Comparison of ENCODE assay signal across 3 cellular contexts in the genomic region with DNA sequence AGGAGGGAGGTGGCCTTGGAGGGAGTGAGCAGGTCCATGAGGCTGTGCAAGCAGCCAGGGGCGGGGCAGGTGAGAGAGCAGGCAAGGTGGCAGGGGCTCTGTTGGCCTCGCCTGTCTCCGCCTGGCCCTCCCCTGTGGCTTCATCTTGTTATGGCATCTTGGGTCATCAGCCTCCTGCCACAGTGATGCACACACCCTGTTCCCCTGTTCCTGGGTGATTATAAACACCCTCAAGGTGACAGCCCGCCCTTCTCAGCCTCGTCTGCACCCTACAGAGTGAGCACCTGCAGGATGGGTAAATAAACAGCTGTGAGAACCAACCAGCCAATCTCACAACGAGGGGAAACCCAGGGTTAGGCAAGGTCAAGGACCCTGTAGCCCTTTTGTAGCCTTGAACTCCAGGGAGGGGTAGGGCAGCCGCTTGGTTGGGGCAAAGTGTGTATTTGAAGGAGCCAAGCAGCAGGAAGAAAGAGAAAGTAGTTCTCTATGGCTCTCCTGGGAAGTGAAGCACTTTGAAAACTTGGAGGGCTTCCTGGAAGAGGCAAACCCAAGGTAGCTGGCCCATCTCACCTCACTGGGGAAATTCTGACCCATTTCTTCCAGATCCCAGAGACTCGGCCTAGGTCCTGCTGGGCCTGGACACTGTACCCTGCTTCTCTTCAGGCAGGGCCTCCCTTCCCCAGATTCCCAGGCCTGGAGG.
TF ChIP-seq lines count a peak whose summit lies in the region.

No MANE protein-coding gene starts in this region.

TF ChIP-seq in SK-N-SH, 30 proteins besides CTCF, POLR2A, EP300 and RAD21 (continued from another document):
- TF ChIP-seq, protein P1, sequence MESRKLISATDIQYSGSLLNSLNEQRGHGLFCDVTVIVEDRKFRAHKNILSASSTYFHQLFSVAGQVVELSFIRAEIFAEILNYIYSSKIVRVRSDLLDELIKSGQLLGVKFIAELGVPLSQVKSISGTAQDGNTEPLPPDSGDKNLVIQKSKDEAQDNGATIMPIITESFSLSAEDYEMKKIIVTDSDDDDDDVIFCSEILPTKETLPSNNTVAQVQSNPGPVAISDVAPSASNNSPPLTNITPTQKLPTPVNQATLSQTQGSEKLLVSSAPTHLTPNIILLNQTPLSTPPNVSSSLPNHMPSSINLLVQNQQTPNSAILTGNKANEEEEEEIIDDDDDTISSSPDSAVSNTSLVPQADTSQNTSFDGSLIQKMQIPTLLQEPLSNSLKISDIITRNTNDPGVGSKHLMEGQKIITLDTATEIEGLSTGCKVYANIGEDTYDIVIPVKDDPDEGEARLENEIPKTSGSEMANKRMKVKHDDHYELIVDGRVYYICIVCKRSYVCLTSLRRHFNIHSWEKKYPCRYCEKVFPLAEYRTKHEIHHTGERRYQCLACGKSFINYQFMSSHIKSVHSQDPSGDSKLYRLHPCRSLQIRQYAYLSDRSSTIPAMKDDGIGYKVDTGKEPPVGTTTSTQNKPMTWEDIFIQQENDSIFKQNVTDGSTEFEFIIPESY (IDR thresholded peaks at IDR 0.05; ENCODE audit: borderline replicate concordance, low read depth), result no peak
- no peak for TF ChIP-seq FOSL2 (IDR thresholded peaks at IDR 0.05; ENCODE audit: borderline replicate concordance, low read depth)
- no peak for TF ChIP-seq YY1 (IDR thresholded peaks at IDR 0.05; ENCODE audit: low read depth)
- no peak for TF ChIP-seq GATA2 (CRISPR knock-in tag; IDR thresholded peaks at IDR 0.05)
- no peak for TF ChIP-seq FOXM1 (IDR thresholded peaks at IDR 0.05; ENCODE audit: low read depth)
- no peak for TF ChIP-seq TCF12 (IDR thresholded peaks at IDR 0.05)
- TF ChIP-seq NRF1 (IDR thresholded peaks at IDR 0.05; ENCODE audit: low read depth, low read length), result no peak
- TF ChIP-seq JUND (IDR thresholded peaks at IDR 0.05), result no peak
- TF ChIP-seq SMC3 (IDR thresholded peaks at IDR 0.05; ENCODE audit: low read depth, low read length), result no peak
- TF ChIP-seq ELF1 (IDR thresholded peaks at IDR 0.05), result no peak
- TF ChIP-seq RXRA (IDR thresholded peaks at IDR 0.05; ENCODE audit: borderline replicate concordance, low read depth), result no peak

TF ChIP-seq in SK-N-SH treated with all-trans-retinoic acid at 6 μM for 48 hours, 23 proteins besides CTCF, POLR2A, EP300 and RAD21 (continued from another document):
- no peak for TF ChIP-seq CREB5 (CRISPR knock-in tag; IDR thresholded peaks at IDR 0.05; ENCODE audit: low read depth)
- TF ChIP-seq, protein P2, sequence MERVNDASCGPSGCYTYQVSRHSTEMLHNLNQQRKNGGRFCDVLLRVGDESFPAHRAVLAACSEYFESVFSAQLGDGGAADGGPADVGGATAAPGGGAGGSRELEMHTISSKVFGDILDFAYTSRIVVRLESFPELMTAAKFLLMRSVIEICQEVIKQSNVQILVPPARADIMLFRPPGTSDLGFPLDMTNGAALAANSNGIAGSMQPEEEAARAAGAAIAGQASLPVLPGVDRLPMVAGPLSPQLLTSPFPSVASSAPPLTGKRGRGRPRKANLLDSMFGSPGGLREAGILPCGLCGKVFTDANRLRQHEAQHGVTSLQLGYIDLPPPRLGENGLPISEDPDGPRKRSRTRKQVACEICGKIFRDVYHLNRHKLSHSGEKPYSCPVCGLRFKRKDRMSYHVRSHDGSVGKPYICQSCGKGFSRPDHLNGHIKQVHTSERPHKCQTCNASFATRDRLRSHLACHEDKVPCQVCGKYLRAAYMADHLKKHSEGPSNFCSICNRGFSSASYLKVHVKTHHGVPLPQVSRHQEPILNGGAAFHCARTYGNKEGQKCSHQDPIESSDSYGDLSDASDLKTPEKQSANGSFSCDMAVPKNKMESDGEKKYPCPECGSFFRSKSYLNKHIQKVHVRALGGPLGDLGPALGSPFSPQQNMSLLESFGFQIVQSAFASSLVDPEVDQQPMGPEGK (CRISPR knock-in tag; IDR thresholded peaks at IDR 0.05; ENCODE audit: borderline replicate concordance), result no peak

TF ChIP-seq in WTC11, 78 proteins besides CTCF, POLR2A, EP300 and RAD21 (continued from another document):
- TF ChIP-seq, protein P3, sequence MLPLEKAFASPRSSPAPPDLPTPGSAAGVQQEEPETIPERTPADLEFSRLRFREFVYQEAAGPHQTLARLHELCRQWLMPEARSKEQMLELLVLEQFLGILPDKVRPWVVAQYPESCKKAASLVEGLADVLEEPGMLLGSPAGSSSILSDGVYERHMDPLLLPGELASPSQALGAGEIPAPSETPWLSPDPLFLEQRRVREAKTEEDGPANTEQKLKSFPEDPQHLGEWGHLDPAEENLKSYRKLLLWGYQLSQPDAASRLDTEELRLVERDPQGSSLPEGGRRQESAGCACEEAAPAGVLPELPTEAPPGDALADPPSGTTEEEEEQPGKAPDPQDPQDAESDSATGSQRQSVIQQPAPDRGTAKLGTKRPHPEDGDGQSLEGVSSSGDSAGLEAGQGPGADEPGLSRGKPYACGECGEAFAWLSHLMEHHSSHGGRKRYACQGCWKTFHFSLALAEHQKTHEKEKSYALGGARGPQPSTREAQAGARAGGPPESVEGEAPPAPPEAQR (CRISPR knock-in tag; IDR thresholded peaks at IDR 0.05), result no peak
- no peak for TF ChIP-seq FOXP4 (CRISPR knock-in tag; IDR thresholded peaks at IDR 0.05)
- TF ChIP-seq ZNF396 (CRISPR knock-in tag; IDR thresholded peaks at IDR 0.05; ENCODE audit: borderline replicate concordance), result no peak
- TF ChIP-seq RELA (CRISPR knock-in tag; IDR thresholded peaks at IDR 0.05; ENCODE audit: borderline replicate concordance), result no peak
